ENCODE assay signal across 34 cellular contexts in the genomic region with DNA sequence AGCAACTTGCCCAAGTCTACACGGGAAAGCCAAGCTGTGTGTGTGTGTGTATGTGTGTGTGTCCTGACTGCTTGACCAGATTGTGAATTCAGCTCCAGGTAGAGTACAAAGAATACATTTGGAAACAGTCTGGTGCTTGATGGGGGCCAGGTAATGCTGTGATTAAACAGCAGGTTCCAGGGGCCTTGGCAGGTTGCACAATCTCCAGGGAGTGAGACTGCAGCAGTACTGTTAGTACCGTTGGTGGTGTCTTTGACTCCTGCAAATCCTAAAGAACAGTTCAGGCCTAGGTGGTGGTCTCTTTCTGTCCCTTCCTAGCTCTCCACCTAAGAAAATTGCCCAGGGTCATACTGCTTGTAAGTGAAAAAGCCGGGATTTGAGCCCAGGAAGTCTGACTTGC.
"Had no signal": no experiment of that assay in that cellular context is flagged by ENCODE, and none has a peak within 500 bp of the region (broad histone marks: within the 10 kb centered on the region; RNA-seq: fewer than 3 reads in every experiment).

No MANE protein-coding gene starts in this region.

- DNase-seq: activated effector memory CD4-positive, alpha-beta T cell treated with anti-CD3 and anti-CD28 coated beads, Interleukin-2, amount 50 U/mL, for 16 hours; activated effector memory CD4-positive, alpha-beta T cell treated with Interleukin-2 at 50 U/mL for 16 hours; activated gamma-delta T cell; activated gamma-delta T cell treated with Interleukin-2 at 50 U/mL for 16 hours; activated naive CD4-positive, alpha-beta T cell; activated naive CD4-positive, alpha-beta T cell treated with anti-CD3 and anti-CD28 coated beads for 36 hours; activated naive CD4-positive, alpha-beta T cell treated with anti-CD3 and anti-CD28 coated beads, Interleukin-2, amount 10 ng/mL, durations not matched to agents 7 days and 5 days; activated naive CD4-positive, alpha-beta T cell treated with anti-CD3 and anti-CD28 coated beads, Interleukin-2, amount 50 U/mL, for 16 hours; activated naive CD4-positive, alpha-beta T cell treated with Interleukin-2 at 50 U/mL for 16 hours; activated naive CD8-positive, alpha-beta T cell treated with anti-CD3 and anti-CD28 coated beads for 36 hours; activated naive CD8-positive, alpha-beta T cell treated with anti-CD3 and anti-CD28 coated beads, Interleukin-2, amount 10 ng/mL, durations not matched to agents 7 days and 5 days; activated naive CD8-positive, alpha-beta T cell treated with anti-CD3 and anti-CD28 coated beads, Interleukin-2, amount 50 U/mL, for 24 hours; activated T-cell treated with anti-CD3 and anti-CD28 coated beads, Interleukin-2, amount 50 U/mL, for 1 hour; activated T-cell treated with anti-CD3 and anti-CD28 coated beads, Interleukin-2, amount 50 U/mL, for 24 hours; activated T-cell treated with anti-CD3 and anti-CD28 coated beads, Interleukin-2, amount 50 U/mL, for 4 hours; activated T-cell treated with anti-CD3 and anti-CD28 coated beads, Interleukin-2, amount 50 U/mL, for 48 hours; activated T-cell treated with anti-CD3 and anti-CD28 coated beads, Interleukin-2, amount 50 U/mL, for 72 hours; adrenal gland; amniotic stem cell; amygdala; anterior cingulate cortex; aorta; body of pancreas; brain microvascular endothelial cell; caudate nucleus; central memory CD4-positive, alpha-beta T cell; cerebellar nuclear complex had no signal

- FAIRE-seq: astrocyte, bronchial epithelial cell had no signal

- H3K9me3 ChIP-seq: body of pancreas had no signal

- H3K36me3 ChIP-seq: adrenal gland, ascending aorta, brain microvascular endothelial cell, breast epithelium, cardiac muscle cell had no signal

- H3K27ac ChIP-seq: adrenal gland, ascending aorta, body of pancreas, brain microvascular endothelial cell, breast epithelium, cardiac muscle cell had no signal

- H3K4me1 ChIP-seq: adrenal gland, ascending aorta, body of pancreas, breast epithelium had no signal

- ATAC-seq: activated naive CD4-positive, alpha-beta T cell treated with anti-CD3 and anti-CD28 coated beads, Interleukin-2, amount 50 U/mL, for 72 hours; activated naive CD8-positive, alpha-beta T cell treated with anti-CD3 and anti-CD28 coated beads, Interleukin-2, amount 50 U/mL, for 24 hours; activated T-cell treated with anti-CD3 and anti-CD28 coated beads, Interleukin-2, amount 50 U/mL, for 4 hours; activated T-cell treated with anti-CD3 and anti-CD28 coated beads, Interleukin-2, amount 50 U/mL, for 72 hours; activated T-helper 17 cell treated with anti-CD3 and anti-CD28 coated beads, Interleukin-2, amount 50 U/mL, for 72 hours; body of pancreas had no signal

- H3K27me3 ChIP-seq: adrenal gland, ascending aorta, body of pancreas, brain microvascular endothelial cell, breast epithelium, cardiac muscle cell had no signal

- H3K4me3 ChIP-seq: adrenal gland, ascending aorta, body of pancreas, breast epithelium, cardiac muscle cell had no signal
